ENCODE assay signal across 1 cellular context in the genomic region with DNA sequence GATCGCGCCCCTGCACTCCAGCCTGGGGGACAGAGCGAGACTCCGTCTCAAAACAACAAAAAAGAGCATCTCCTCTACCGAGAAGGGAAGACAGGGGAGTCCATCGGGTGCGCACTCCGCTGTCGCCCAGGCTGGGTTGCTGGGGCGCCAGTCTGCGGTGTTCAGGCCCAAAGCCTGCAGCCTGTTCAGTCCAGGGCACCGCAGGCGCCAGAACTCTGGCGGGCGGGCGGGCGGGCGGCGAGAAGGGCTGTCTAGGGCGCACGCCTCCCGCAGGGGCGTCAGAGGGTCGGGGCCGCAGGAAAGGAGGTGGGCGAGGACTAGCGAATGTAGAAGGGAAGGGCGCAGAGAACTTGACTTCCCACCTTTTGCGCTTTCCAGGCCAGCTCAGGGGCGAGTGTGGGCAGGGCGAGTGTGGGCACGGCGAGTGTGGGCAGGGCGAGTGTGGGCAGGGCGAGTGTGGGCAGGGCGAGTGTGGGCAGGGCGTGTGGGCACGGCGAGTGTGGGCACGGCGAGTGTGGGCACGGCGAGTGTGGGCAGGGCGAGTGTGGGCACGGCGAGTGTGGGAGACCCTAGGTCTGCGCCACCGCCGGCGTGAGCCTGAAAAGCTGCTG.
TF ChIP-seq lines count a peak whose summit lies in the region.

No MANE protein-coding gene starts in this region.

TF ChIP-seq in GM23338, 12 proteins besides CTCF, POLR2A, EP300 and RAD21 (continued from another document):
- TF ChIP-seq, protein P1, sequence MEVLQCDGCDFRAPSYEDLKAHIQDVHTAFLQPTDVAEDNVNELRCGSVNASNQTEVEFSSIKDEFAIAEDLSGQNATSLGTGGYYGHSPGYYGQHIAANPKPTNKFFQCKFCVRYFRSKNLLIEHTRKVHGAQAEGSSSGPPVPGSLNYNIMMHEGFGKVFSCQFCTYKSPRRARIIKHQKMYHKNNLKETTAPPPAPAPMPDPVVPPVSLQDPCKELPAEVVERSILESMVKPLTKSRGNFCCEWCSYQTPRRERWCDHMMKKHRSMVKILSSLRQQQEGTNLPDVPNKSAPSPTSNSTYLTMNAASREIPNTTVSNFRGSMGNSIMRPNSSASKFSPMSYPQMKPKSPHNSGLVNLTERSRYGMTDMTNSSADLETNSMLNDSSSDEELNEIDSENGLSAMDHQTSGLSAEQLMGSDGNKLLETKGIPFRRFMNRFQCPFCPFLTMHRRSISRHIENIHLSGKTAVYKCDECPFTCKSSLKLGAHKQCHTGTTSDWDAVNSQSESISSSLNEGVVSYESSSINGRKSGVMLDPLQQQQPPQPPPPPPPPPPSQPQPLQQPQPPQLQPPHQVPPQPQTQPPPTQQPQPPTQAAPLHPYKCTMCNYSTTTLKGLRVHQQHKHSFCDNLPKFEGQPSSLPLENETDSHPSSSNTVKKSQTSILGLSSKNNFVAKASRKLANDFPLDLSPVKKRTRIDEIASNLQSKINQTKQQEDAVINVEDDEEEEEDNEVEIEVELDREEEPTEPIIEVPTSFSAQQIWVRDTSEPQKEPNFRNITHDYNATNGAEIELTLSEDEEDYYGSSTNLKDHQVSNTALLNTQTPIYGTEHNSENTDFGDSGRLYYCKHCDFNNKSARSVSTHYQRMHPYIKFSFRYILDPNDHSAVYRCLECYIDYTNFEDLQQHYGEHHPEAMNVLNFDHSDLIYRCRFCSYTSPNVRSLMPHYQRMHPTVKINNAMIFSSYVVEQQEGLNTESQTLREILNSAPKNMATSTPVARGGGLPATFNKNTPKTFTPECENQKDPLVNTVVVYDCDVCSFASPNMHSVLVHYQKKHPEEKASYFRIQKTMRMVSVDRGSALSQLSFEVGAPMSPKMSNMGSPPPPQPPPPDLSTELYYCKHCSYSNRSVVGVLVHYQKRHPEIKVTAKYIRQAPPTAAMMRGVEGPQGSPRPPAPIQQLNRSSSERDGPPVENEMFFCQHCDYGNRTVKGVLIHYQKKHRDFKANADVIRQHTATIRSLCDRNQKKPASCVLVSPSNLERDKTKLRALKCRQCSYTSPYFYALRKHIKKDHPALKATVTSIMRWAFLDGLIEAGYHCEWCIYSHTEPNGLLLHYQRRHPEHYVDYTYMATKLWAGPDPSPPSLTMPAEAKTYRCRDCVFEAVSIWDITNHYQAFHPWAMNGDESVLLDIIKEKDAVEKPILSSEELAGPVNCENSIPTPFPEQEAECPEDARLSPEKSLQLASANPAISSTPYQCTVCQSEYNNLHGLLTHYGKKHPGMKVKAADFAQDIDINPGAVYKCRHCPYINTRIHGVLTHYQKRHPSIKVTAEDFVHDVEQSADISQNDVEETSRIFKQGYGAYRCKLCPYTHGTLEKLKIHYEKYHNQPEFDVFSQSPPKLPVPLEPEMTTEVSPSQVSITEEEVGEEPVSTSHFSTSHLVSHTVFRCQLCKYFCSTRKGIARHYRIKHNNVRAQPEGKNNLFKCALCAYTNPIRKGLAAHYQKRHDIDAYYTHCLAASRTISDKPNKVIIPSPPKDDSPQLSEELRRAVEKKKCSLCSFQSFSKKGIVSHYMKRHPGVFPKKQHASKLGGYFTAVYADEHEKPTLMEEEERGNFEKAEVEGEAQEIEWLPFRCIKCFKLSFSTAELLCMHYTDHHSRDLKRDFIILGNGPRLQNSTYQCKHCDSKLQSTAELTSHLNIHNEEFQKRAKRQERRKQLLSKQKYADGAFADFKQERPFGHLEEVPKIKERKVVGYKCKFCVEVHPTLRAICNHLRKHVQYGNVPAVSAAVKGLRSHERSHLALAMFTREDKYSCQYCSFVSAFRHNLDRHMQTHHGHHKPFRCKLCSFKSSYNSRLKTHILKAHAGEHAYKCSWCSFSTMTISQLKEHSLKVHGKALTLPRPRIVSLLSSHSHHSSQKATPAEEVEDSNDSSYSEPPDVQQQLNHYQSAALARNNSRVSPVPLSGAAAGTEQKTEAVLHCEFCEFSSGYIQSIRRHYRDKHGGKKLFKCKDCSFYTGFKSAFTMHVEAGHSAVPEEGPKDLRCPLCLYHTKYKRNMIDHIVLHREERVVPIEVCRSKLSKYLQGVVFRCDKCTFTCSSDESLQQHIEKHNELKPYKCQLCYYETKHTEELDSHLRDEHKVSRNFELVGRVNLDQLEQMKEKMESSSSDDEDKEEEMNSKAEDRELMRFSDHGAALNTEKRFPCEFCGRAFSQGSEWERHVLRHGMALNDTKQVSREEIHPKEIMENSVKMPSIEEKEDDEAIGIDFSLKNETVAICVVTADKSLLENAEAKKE (CRISPR knock-in tag; IDR thresholded peaks at IDR 0.05) = no peak
